Comparison of ENCODE assay signal across 8 cellular contexts in the genomic region with DNA sequence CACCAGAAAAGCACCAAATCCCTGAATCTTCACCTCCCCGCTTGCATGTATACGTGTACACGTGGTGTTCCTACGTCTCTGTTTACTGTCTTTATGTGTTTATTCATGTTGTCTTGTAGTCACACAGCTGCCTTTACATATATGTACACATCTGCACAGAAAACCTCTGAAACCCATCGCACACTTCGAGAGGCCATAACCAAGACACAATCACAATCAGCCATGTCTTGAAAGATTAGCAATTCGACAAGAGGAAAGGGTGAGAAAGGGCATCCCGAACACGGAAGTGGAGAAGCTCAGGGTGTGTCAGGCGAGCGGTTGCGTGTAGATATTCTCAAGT.
DNase-seq lines count a peak whose midpoint lies in the region; ATAC-seq, FAIRE-seq and TF ChIP-seq lines count a peak whose summit lies in the region.

No MANE protein-coding gene starts in this region.

- TF ChIP-seq CTCF in mammary epithelial cell (conservative IDR thresholded peaks at IDR 0.05 in 1 of 2, IDR thresholded peaks at IDR 0.05 in 1 of 2; ENCODE audit: extremely low read depth in 1 of 2, insufficient read depth in 1 of 2, low read depth in 1 of 2, low read length in 2 of 2) (no peak), pancreas (IDR thresholded peaks at IDR 0.05) (no peak)

- peak; percentile 10 for ATAC-seq in HG02938 (IDR thresholded peaks at IDR 0.05; ENCODE audit: unreplicated experiment)
- peak in 1 of 4 donors; percentile 2 for ATAC-seq in pancreas
- no peak for ATAC-seq in HG03196 (IDR thresholded peaks at IDR 0.05; ENCODE audit: unreplicated experiment)
- no peak for ATAC-seq in aorta (ENCODE audit: low FRiP score)

- peaks cover 6 to 9% of the 10 kb centered on the region in 2 donors for H3K27me3 Mint-ChIP-seq in CD8-positive, alpha-beta memory T cell

- peak overlapping the region; percentile 83 for H2AFZ ChIP-seq in mammary epithelial cell (ENCODE audit: low read depth, low read length)

- dilution Hi-C loops in mammary epithelial cell (cut with HindIII; ENCODE audit: low sequenced_read_pairs) = no loop called here

- no peaks in the 10 kb centered on the region for H3K36me3 Mint-ChIP-seq in CD8-positive, alpha-beta memory T cell

- BruUV-seq in mammary epithelial cell (replicated peaks; lab: Mats Ljungman, UMichigan) = TSS peak; percentile 37

- no peak for DNase-seq in CD8-positive, alpha-beta memory T cell
- DNase-seq in mammary epithelial cell (no peak), pancreas (no peak), aorta (no peak), HAP-1 (ENCODE audit: low spot score in 2 of 2) (no peak)
- DNase-seq in stimulated activated naive CD4-positive, alpha-beta T cell (lab: John Stamatoyannopoulos, UW) = no peak

- in situ Hi-C loops in mammary epithelial cell (cut with MboI; ENCODE audit: low sequenced_read_pairs in 2 of 2) (loop anchor here in 1 of 2 donors (10.0 kb wide), 1 partner anchor 161 kb away; the partner anchor contains the start of gene PPP1CB), HAP-1 (cut with MboI; ENCODE audit: low sequenced_read_pairs) (loop anchor here (10.0 kb wide), 1 partner anchor 161 kb away; the partner anchor contains the start of gene PPP1CB)

- H3K79me2 ChIP-seq in mammary epithelial cell (ENCODE audit: insufficient read depth, low read length) = no peaks in the 10 kb centered on the region

- peaks cover 10 to 15% (median 14%) of the 10 kb centered on the region in 3 donors for H3K4me1 Mint-ChIP-seq in CD8-positive, alpha-beta memory T cell

- H3K4me2 ChIP-seq in mammary epithelial cell (ENCODE audit: insufficient read depth, low read depth, low read length) = peak overlapping the region; percentile 40

- H3K27ac Mint-ChIP-seq in CD8-positive, alpha-beta memory T cell = peak overlapping the region; percentile 52 to 96 (median 92)

- 41% methylated on average over 8 of the region's 12 CpGs for WGBS in mammary epithelial cell (ENCODE audit: low coverage, missing lambda C conversion rate)
- WGBS in pancreas, 2 donors = 29 to 36% methylated on average over 12 of the region's 12 CpGs
- 43 to 50% methylated on average over 12 of the region's 12 CpGs for WGBS in aorta, 2 donors

- no peaks in the 10 kb centered on the region for H3K9me3 Mint-ChIP-seq in CD8-positive, alpha-beta memory T cell

- H3K9me3 ChIP-seq in CD8-positive, alpha-beta memory T cell (ENCODE audit: low read length) = no peaks in the 10 kb centered on the region
- H3K9me3 ChIP-seq in mammary epithelial cell (replicated peaks; ENCODE audit: insufficient read depth, low read length) = no peaks in the 10 kb centered on the region
- no peaks in the 10 kb centered on the region for H3K9me3 ChIP-seq in pancreas
- no peaks in the 10 kb centered on the region for H3K9me3 ChIP-seq in aorta (ENCODE audit: control insufficient read depth, low read length)
- no peaks in the 10 kb centered on the region for H3K9me3 ChIP-seq in HAP-1

- H3K9ac ChIP-seq in mammary epithelial cell (ENCODE audit: insufficient read depth, low read length) = peak overlapping the region; percentile 54

- peak overlapping the region; percentile 4 to 76 (median 66) for H3K4me3 Mint-ChIP-seq in CD8-positive, alpha-beta memory T cell

- no peak overlapping the region for H3K27ac ChIP-seq in CD8-positive, alpha-beta memory T cell (ENCODE audit: low read depth, low read length)
- H3K27ac ChIP-seq in mammary epithelial cell (ENCODE audit: insufficient read depth, low read depth, low read length) (peak overlapping the region; percentile 62), pancreas (peak overlapping the region in 3 of 4 donors; percentile 77 to 90 (median 89)), aorta (ENCODE audit: low read depth in 1 of 2, low read length in 2 of 2) (peak overlapping the region in 1 of 2 donors; percentile 72)

- no peaks in the 10 kb centered on the region for H4K20me1 ChIP-seq in mammary epithelial cell (ENCODE audit: insufficient read depth, low read length)

- H3K36me3 ChIP-seq in CD8-positive, alpha-beta memory T cell (ENCODE audit: insufficient read depth, low read length) = no peaks in the 10 kb centered on the region
- no peaks in the 10 kb centered on the region for H3K36me3 ChIP-seq in mammary epithelial cell (ENCODE audit: insufficient read depth, low read length)
- H3K36me3 ChIP-seq in pancreas = no peaks in the 10 kb centered on the region
- H3K36me3 ChIP-seq in aorta (ENCODE audit: control insufficient read depth in 1 of 2, insufficient read depth in 2 of 2, low read length in 1 of 2) = no peaks in the 10 kb centered on the region
- no peaks in the 10 kb centered on the region for H3K36me3 ChIP-seq in HAP-1 (replicated peaks)

- POLR2A ChIA-PET in CD8-positive, alpha-beta memory T cell (lab: Charles Lee) = interaction anchor here (1.0 to 3.5 kb wide), 4 partner anchors 27 to 301 kb away, joined by 4 to 21 read pairs (median 5); partner anchors contain the start of genes PPP1CB and WDR43

- intact Hi-C loops in mammary epithelial cell (cut with micrococcal nuclease) = loop anchor here (1.0 kb wide), 4 partner anchors 27 to 159 kb away; no protein-coding TSS in a partner anchor
- intact Hi-C loops in pancreas (cut with DNase I) = loop anchor here in 2 of 3 donors (5.0 to 10.0 kb wide), 2 partner anchors 161 to 163 kb away; partner anchors contain the start of gene PPP1CB (in 1 of the 2)
- intact Hi-C loops in aorta (cut with DNase I) = loop anchor here (2.0 to 5.0 kb wide), 2 partner anchors 157 to 158 kb away; partner anchors contain the start of gene PPP1CB (in 2 of the 2)

- no peaks in the 10 kb centered on the region for H3K27me3 ChIP-seq in CD8-positive, alpha-beta memory T cell (ENCODE audit: insufficient read depth, low read length, poor library complexity, severe bottlenecking)
- H3K27me3 ChIP-seq in mammary epithelial cell (ENCODE audit: insufficient read depth, low read length) = no peaks in the 10 kb centered on the region
- H3K27me3 ChIP-seq in pancreas = no peaks in the 10 kb centered on the region
- H3K27me3 ChIP-seq in aorta (ENCODE audit: control insufficient read depth in 1 of 2, insufficient read depth in 2 of 2, low read length in 1 of 2) = no peaks in the 10 kb centered on the region
- H3K27me3 ChIP-seq in HAP-1 (ENCODE audit: low read depth) = no peaks in the 10 kb centered on the region

- H3K4me1 ChIP-seq in CD8-positive, alpha-beta memory T cell (ENCODE audit: insufficient read depth, low read length) = peaks cover 17% of the 10 kb centered on the region
- H3K4me1 ChIP-seq in mammary epithelial cell (ENCODE audit: insufficient read depth, low read length) = peaks cover 38% of the 10 kb centered on the region
- peaks cover 0 to 16% (median 4%) of the 10 kb centered on the region in 3 donors for H3K4me1 ChIP-seq in pancreas
- H3K4me1 ChIP-seq in aorta (ENCODE audit: control insufficient read depth in 1 of 2, insufficient read depth in 2 of 2, low read length in 2 of 2) = peaks cover 0 to 1% of the 10 kb centered on the region in 2 donors
- H3K4me1 ChIP-seq in HAP-1 = peaks cover 25% of the 10 kb centered on the region

- CTCF ChIA-PET in CD8-positive, alpha-beta memory T cell (lab: Charles Lee) = interaction anchor here (0.7 to 5.0 kb wide), 52 partner anchors 8 to 418 kb away, joined by 3 to 70 read pairs (median 5); partner anchors contain the start of genes PPP1CB, TRMT61B and WDR43
- CTCF ChIA-PET in mammary epithelial cell (lab: Charles Lee; ENCODE audit: low non-redundant PET) = interaction anchor here (0.6 to 1.5 kb wide), 11 partner anchors 10 to 425 kb away, joined by 3 to 15 read pairs (median 5); partner anchors contain the start of gene PPP1CB

- no peak for FAIRE-seq in pancreas (lab: Jason Lieb, UNC)

- H3K4me3 ChIP-seq in CD8-positive, alpha-beta memory T cell (ENCODE audit: low read length) = peak overlapping the region; percentile 16
- H3K4me3 ChIP-seq in mammary epithelial cell (replicated peaks in 1 of 3; ENCODE audit: insufficient read depth in 1 of 3, low read depth in 2 of 3, low read length in 3 of 3) (no peak overlapping the region), pancreas (no peak overlapping the region), aorta (ENCODE audit: low read length in 2 of 2) (no peak overlapping the region), HAP-1 (no peak overlapping the region)
